In the genomic region with DNA sequence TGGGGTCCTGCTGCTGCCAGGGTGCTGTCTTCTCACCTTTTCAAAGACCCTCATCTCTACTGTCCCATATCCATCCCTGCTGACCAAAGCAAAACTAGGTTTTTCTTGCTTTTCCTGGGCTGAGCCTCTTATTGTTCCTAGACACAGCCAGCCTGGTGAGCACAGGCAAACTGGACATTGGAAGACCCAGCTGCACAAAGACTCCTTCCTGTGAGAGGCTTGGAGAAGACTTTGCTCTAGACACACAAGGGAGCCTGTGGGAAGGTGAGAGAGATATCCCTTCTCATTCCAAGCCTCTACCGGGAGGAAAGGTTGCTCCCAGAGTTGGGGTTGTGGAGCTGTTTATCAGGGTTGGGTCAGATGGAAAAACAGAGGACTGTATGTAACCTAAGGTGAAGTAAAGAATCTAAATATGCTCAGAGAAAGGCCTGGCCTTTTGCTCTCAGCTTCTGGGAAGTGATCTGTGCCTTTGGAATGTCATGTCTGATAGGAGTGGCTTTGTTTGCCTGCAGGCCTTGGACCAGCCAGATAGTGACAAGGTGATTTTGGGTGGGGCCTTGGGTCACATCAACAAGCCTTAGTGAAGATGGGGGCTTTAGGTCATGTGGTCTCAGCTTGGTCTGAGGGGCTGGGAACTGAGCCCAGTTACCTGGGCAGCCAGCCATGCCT, we compare ENCODE assay signal across 12 cellular contexts.
DNase-seq lines count a peak whose midpoint lies in the region; ATAC-seq, FAIRE-seq and TF ChIP-seq lines count a peak whose summit lies in the region.
"Had no signal": no experiment of that assay in that cellular context is flagged by ENCODE, and none has a peak within 500 bp of the region (broad histone marks: within the 10 kb centered on the region; RNA-seq: fewer than 3 reads in every experiment).

No MANE protein-coding gene starts in this region.

- POLR2A ChIA-PET in A549 (lab: Yijun Ruan, JAX) = no interaction called here

- DNase-seq in A549 (ENCODE audit: low read depth in 1 of 2, low spot score in 1 of 2) = peak; percentile 18 to 65
- peak; percentile 71 for DNase-seq in brain microvascular endothelial cell
- peak; percentile 12 for DNase-seq in left kidney (ENCODE audit: low read depth, low spot score)
- DNase-seq in cortex of kidney (lab: John Stamatoyannopoulos, UW) = no peak
- no peak for DNase-seq in stimulated activated CD4-positive, alpha-beta T cell treated with anti-CD3 and anti-CD28 coated beads, Interleukin-15, amount 100 ng/mL, for 24 hours
- no peak for DNase-seq in nucleus accumbens (lab: John Stamatoyannopoulos, UW)
- DNase-seq: activated T-cell treated with anti-CD3 and anti-CD28 coated beads, Interleukin-2, amount 50 U/mL, for 24 hours; BE2C; stimulated activated CD4-positive, alpha-beta T cell treated with anti-CD3 and anti-CD28 coated beads, Interleukin-1b, Interleukin-23, amount 100 ng/mL, for 48 hours; upper lobe of left lung had no signal

- TF ChIP-seq CTCF in A549 (IDR thresholded peaks at IDR 0.05) (no peak), brain microvascular endothelial cell (IDR thresholded peaks at IDR 0.05; ENCODE audit: low read depth, low read length, missing control alignments) (no peak)

- no peaks in the 10 kb centered on the region for H3K9me3 ChIP-seq in A549
- H3K9me3 ChIP-seq in HUES6 (ENCODE audit: control insufficient read depth, insufficient read depth, low read depth, low read length) = no peaks in the 10 kb centered on the region
- H3K9me3 ChIP-seq: BE2C, upper lobe of left lung had no signal

- no peaks in the 10 kb centered on the region for H3K36me3 ChIP-seq in HUES6 (ENCODE audit: control insufficient read depth, insufficient read depth, low read length)
- H3K36me3 ChIP-seq in brain microvascular endothelial cell (replicated peaks) = no peaks in the 10 kb centered on the region
- H3K36me3 ChIP-seq: BE2C, upper lobe of left lung had no signal

- H3K27ac ChIP-seq in A549 (peak overlapping the region; percentile 42 to 81), HUES6 (ENCODE audit: low read depth, low read length) (peak overlapping the region; percentile 40; the same call in 1 of the 2 replicates), brain microvascular endothelial cell (peak overlapping the region; percentile 56)
- H3K27ac ChIP-seq: upper lobe of left lung had no signal

- H3K9ac ChIP-seq in HUES6 (ENCODE audit: low read length) = peak overlapping the region; percentile 24

- TF ChIP-seq RAD21 in A549 (conservative IDR thresholded peaks at IDR 0.05 in 1 of 2, IDR thresholded peaks at IDR 0.05 in 1 of 2) = no peak

- peak overlapping the region; percentile 22 for H3K4me2 ChIP-seq in A549

- 18% methylated on average over 1 of the region's 1 CpG for WGBS in A549 (ENCODE audit: missing lambda C conversion rate)

- TF ChIP-seq EP300 in A549 (IDR thresholded peaks at IDR 0.05) = no peak

- peak; percentile 50 to 70; a peak in 4 of 6 replicates for ATAC-seq in A549
- ATAC-seq in HG03175 (IDR thresholded peaks at IDR 0.05; ENCODE audit: unreplicated experiment) = no peak

- H3K4me3 ChIP-seq in A549 (no peak overlapping the region), HUES6 (ENCODE audit: low read depth, low read length) (no peak overlapping the region; the same call in 1 of the 2 replicates), brain microvascular endothelial cell (ENCODE audit: low read depth, low read length) (no peak overlapping the region)
- H3K4me3 ChIP-seq: upper lobe of left lung had no signal

- CTCF ChIA-PET in A549 (lab: Yijun Ruan, JAX) = interaction anchor here (1.1 kb wide), 1 partner anchor 17 kb away, joined by 3 read pairs; no protein-coding TSS in a partner anchor

- no peak for TF ChIP-seq POLR2A in A549 (IDR thresholded peaks at IDR 0.05; ENCODE audit: low read length)

- FAIRE-seq in A549 (lab: Jason Lieb, UNC) = no peak

- in situ Hi-C loops in brain microvascular endothelial cell (cut with HindIII; ENCODE audit: low pct_ligation_motif_present, low sequenced_read_pairs) = no loop called here

- H3K27me3 ChIP-seq in HUES6 (ENCODE audit: control insufficient read depth, insufficient read depth, low read length) (no peaks in the 10 kb centered on the region), brain microvascular endothelial cell (replicated peaks) (no peaks in the 10 kb centered on the region)
- H3K27me3 ChIP-seq: BE2C, upper lobe of left lung had no signal

- H3K4me1 ChIP-seq in A549 (peaks cover 14% of the 10 kb centered on the region), HUES6 (ENCODE audit: control insufficient read depth, insufficient read depth, low read length) (peaks cover 12% of the 10 kb centered on the region)
- H3K4me1 ChIP-seq: BE2C, upper lobe of left lung had no signal

TF ChIP-seq in A549, 52 proteins besides CTCF, POLR2A, EP300 and RAD21:
- TF ChIP-seq EHMT2 (IDR thresholded peaks at IDR 0.05; ENCODE audit: low read depth) (no peak), POLR2AphosphoS2 (conservative IDR thresholded peaks at IDR 0.05; ENCODE audit: low read length) (no peak), NFE2L2 (conservative IDR thresholded peaks at IDR 0.05; ENCODE audit: low read length) (no peak), CBX2 (IDR thresholded peaks at IDR 0.05; ENCODE audit: borderline replicate concordance, low read depth) (no peak), FOXS1 (CRISPR knock-in tag; IDR thresholded peaks at IDR 0.05) (no peak), HOXA7 (CRISPR knock-in tag; IDR thresholded peaks at IDR 0.05) (no peak), MAFK (IDR thresholded peaks at IDR 0.05; ENCODE audit: partially characterized antibody) (no peak)
- TF ChIP-seq, protein P1, sequence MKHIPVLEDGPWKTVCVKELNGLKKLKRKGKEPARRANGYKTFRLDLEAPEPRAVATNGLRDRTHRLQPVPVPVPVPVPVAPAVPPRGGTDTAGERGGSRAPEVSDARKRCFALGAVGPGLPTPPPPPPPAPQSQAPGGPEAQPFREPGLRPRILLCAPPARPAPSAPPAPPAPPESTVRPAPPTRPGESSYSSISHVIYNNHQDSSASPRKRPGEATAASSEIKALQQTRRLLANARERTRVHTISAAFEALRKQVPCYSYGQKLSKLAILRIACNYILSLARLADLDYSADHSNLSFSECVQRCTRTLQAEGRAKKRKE (CRISPR knock-in tag; IDR thresholded peaks at IDR 0.05; ENCODE audit: low read depth) = no peak
- TF ChIP-seq, protein P2, sequence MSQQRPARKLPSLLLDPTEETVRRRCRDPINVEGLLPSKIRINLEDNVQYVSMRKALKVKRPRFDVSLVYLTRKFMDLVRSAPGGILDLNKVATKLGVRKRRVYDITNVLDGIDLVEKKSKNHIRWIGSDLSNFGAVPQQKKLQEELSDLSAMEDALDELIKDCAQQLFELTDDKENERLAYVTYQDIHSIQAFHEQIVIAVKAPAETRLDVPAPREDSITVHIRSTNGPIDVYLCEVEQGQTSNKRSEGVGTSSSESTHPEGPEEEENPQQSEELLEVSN (IDR thresholded peaks at IDR 0.05; ENCODE audit: borderline replicate concordance, low read depth) = no peak

Comparison
In these comparisons a context has a peak if more than half of its experiments do, and no peak if none do; other contexts are left out.
1. DNase-seq: peak in A549 (2 of 2), brain microvascular endothelial cell (single experiment) and left kidney (single experiment); none in cortex of kidney (single experiment), stimulated activated CD4-positive, alpha-beta T cell treated with anti-CD3 and anti-CD28 coated beads, Interleukin-15, amount 100 ng/mL, for 24 hours (single experiment) and nucleus accumbens (0 of 56).
2. Peak in every context shown above with its lines, with median percentiles within 50 percentile points of each other: H3K27ac ChIP-seq.